ENCODE assay signal across 13 cellular contexts in genomic region chr2:179428659-179429058, GRCh38.
A peak's percentile ranks its signal among the peaks of the same experiment; 100 is the strongest.
DNase-seq lines count a peak whose midpoint lies in the region; ATAC-seq and TF ChIP-seq lines count a peak whose summit lies in the region.
"Had no signal": no experiment of that assay in that cellular context is flagged by ENCODE, and none has a peak within 500 bp of the region (broad histone marks: within the 10 kb centered on the region; RNA-seq: fewer than 3 reads in every experiment).

No MANE protein-coding gene starts in this region.

- H3K36me3 Mint-ChIP-seq in brain (no peaks in the 10 kb centered on the region), T-cell (no peaks in the 10 kb centered on the region)
- no peaks in the 10 kb centered on the region for H3K36me3 Mint-ChIP-seq in naive thymus-derived CD8-positive, alpha-beta T cell
- H3K36me3 Mint-ChIP-seq: CD8-positive, alpha-beta T cell had no signal

- H2AFZ ChIP-seq in smooth muscle cell (ENCODE audit: low read depth): peak overlapping the region; percentile 87

- H3K4me1 ChIP-seq in iPS-18a (ENCODE audit: control insufficient read depth, low read depth, low read length) (peaks cover 18% of the 10 kb centered on the region), smooth muscle cell (ENCODE audit: low read depth) (peaks cover 20% of the 10 kb centered on the region)
- H3K4me1 ChIP-seq: sigmoid colon had no signal

- H3K9ac ChIP-seq in iPS-18a (ENCODE audit: low read length): no peak overlapping the region
- H3K9ac ChIP-seq in smooth muscle cell (ENCODE audit: low read depth): no peak overlapping the region

- peak overlapping the region; percentile 71 for H3K4me2 ChIP-seq in smooth muscle cell

- WGBS in smooth muscle cell (ENCODE audit: low lambda C conversion rate): 18% methylated on average over 7 of the region's 7 CpGs

- CTCF ChIA-PET in T-cell (lab: Charles Lee): no interaction called here

- H3K79me2 ChIP-seq in smooth muscle cell (ENCODE audit: low read depth): no peaks in the 10 kb centered on the region

- H3K27me3 Mint-ChIP-seq in brain (peaks cover 7% of the 10 kb centered on the region), T-cell (peaks cover 8 to 22% of the 10 kb centered on the region in 2 donors)
- peaks cover 8 to 23% (median 18%) of the 10 kb centered on the region in 5 donors for H3K27me3 Mint-ChIP-seq in naive thymus-derived CD8-positive, alpha-beta T cell

- H3K27me3 ChIP-seq in iPS-18a (ENCODE audit: control insufficient read depth, insufficient read depth, low read length): no peaks in the 10 kb centered on the region
- H3K27me3 ChIP-seq in smooth muscle cell (ENCODE audit: low read depth): no peaks in the 10 kb centered on the region
- H3K27me3 ChIP-seq: sigmoid colon had no signal

- H3K9me3 ChIP-seq in iPS-18a (ENCODE audit: control insufficient read depth, low read depth, low read length) (no peaks in the 10 kb centered on the region), smooth muscle cell (replicated peaks; ENCODE audit: low read depth) (no peaks in the 10 kb centered on the region)
- H3K9me3 ChIP-seq: sigmoid colon had no signal

- H3K4me1 Mint-ChIP-seq in brain (peaks cover 22% of the 10 kb centered on the region), T-cell (no peaks in the 10 kb centered on the region)
- H3K4me1 Mint-ChIP-seq in naive thymus-derived CD8-positive, alpha-beta T cell: no peaks in the 10 kb centered on the region

- H3F3A ChIP-seq in smooth muscle cell (ENCODE audit: low read depth): no peaks in the 10 kb centered on the region

- POLR2A ChIA-PET in naive thymus-derived CD8-positive, alpha-beta T cell (lab: Charles Lee): no interaction called here
- POLR2A ChIA-PET in T-cell (lab: Charles Lee): no interaction called here

- H3K27ac ChIP-seq in iPS-18a (ENCODE audit: low read length): no peak overlapping the region
- H3K27ac ChIP-seq in smooth muscle cell (ENCODE audit: low read depth): no peak overlapping the region
- H3K27ac ChIP-seq: sigmoid colon had no signal

- H3K9me3 Mint-ChIP-seq in brain (no peaks in the 10 kb centered on the region), T-cell (no peaks in the 10 kb centered on the region)
- no peaks in the 10 kb centered on the region for H3K9me3 Mint-ChIP-seq in naive thymus-derived CD8-positive, alpha-beta T cell
- H3K9me3 Mint-ChIP-seq: CD8-positive, alpha-beta T cell had no signal

- peak overlapping the region; percentile 4 for H3K4me3 ChIP-seq in iPS-18a (ENCODE audit: low read length)
- peak overlapping the region; percentile 13 for H3K4me3 ChIP-seq in smooth muscle cell
- H3K4me3 ChIP-seq: sigmoid colon had no signal

- H3K36me3 ChIP-seq in iPS-18a (ENCODE audit: control insufficient read depth, low read depth, low read length) (no peaks in the 10 kb centered on the region), smooth muscle cell (ENCODE audit: low read depth) (no peaks in the 10 kb centered on the region)
- H3K36me3 ChIP-seq: sigmoid colon had no signal

- peak overlapping the region in 3 of 5 experiments; percentile 49 to 59 (median 50) for H3K4me3 Mint-ChIP-seq in brain
- no peak overlapping the region for H3K4me3 Mint-ChIP-seq in naive thymus-derived CD8-positive, alpha-beta T cell
- H3K4me3 Mint-ChIP-seq in T-cell: no peak overlapping the region
- H3K4me3 Mint-ChIP-seq: CD8-positive, alpha-beta T cell had no signal

- no peak for ATAC-seq in naive thymus-derived CD8-positive, alpha-beta T cell
- no peak for ATAC-seq in T-cell (replicated peaks in 1 of 4)
- ATAC-seq: CD8-positive, alpha-beta T cell had no signal

- H3K27ac Mint-ChIP-seq in brain (peak overlapping the region in 4 of 5 experiments; percentile 12 to 56 (median 35)), T-cell (no peak overlapping the region)
- H3K27ac Mint-ChIP-seq in naive thymus-derived CD8-positive, alpha-beta T cell: no peak overlapping the region
- H3K27ac Mint-ChIP-seq: CD8-positive, alpha-beta T cell had no signal

- DNase-seq in DMS 273 (lab: John Stamatoyannopoulos, UW; ENCODE audit: unreplicated experiment) (peak; percentile 5), DMS 273 treated with DMSO at 0.1 percent for 48 hours (lab: John Stamatoyannopoulos, UW) (no peak), smooth muscle cell (lab: John Stamatoyannopoulos, UW; ENCODE audit: unreplicated experiment) (no peak), T-cell (no peak)
- no peak for DNase-seq in naive thymus-derived CD8-positive, alpha-beta T cell
- no peak for DNase-seq in activated CD4-positive, alpha-beta T cell treated with anti-CD3 and anti-CD28 coated beads for 4 hours
- DNase-seq: 8988T; activated naive CD4-positive, alpha-beta T cell treated with anti-CD3 and anti-CD28 coated beads, Interleukin-2, amount 50 U/mL, for 16 hours; CD8-positive, alpha-beta T cell; NCI-H2081 treated with DMSO at 0.1 percent for 48 hours; sigmoid colon had no signal

- no peaks in the 10 kb centered on the region for H4K20me1 ChIP-seq in smooth muscle cell (ENCODE audit: low read depth)

- TF ChIP-seq CTCF in brain (conservative IDR thresholded peaks at IDR 0.05) (no peak), smooth muscle cell (IDR thresholded peaks at IDR 0.05; ENCODE audit: borderline replicate concordance, insufficient read depth, poor library complexity, severe bottlenecking) (no peak)

Comparison
In these comparisons a context has a peak if more than half of its experiments do, and no peak if none do; other contexts are left out.
1. H3K27ac Mint-ChIP-seq: peak in brain (4 of 5); none in naive thymus-derived CD8-positive, alpha-beta T cell (0 of 10) and T-cell (0 of 2).
2. H3K4me3 Mint-ChIP-seq: peak in brain (3 of 5); none in naive thymus-derived CD8-positive, alpha-beta T cell (0 of 10) and T-cell (0 of 3).